Comparison of ENCODE assay signal across 24 cellular contexts in genomic region chr4:184891765-184892164, GRCh38.
"Had no signal": no experiment of that assay in that cellular context is flagged by ENCODE, and none has a peak within 500 bp of the region (broad histone marks: within the 10 kb centered on the region; RNA-seq: fewer than 3 reads in every experiment).

No MANE protein-coding gene starts in this region.

- FAIRE-seq: K562, RCC 7860 had no signal

- H3K4me3 ChIP-seq: K562, SJSA1, SK-N-MC had no signal

- H3K36me3 ChIP-seq: SJSA1 had no signal

- H3K27ac ChIP-seq: KMS-11, SJSA1, SK-N-MC had no signal

- DNase-seq: Kasumi-1, MM.1S, NCI-H1092, NCI-H1105 treated with DMSO at 0.1 percent for 48 hours, NCI-H1417 treated with DMSO at 0.1 percent for 48 hours, NCI-H146, NCI-H1694 treated with DMSO at 0.1 percent for 48 hours, NCI-H1930, NCI-H2081, NCI-H2171, NCI-H226, NCI-H446, NCI-H510A, NCI-H524 treated with DMSO at 0.1 percent for 48 hours, NCI-H748 treated with DMSO at 0.1 percent for 48 hours, Right ventricle myocardium superior, RPMI8226, SIG-M5, SW 1271 had no signal

- H3K4me1 ChIP-seq: SJSA1 had no signal

- H3K27me3 ChIP-seq: SJSA1 had no signal

- ATAC-seq: K562 had no signal

- H3K9ac ChIP-seq: KMS-11 had no signal

- H3K4me2 ChIP-seq: KMS-11 had no signal

- H3K9me3 ChIP-seq: SJSA1 had no signal
